18 cellular contexts compared by ENCODE assay signal in the genomic region with DNA sequence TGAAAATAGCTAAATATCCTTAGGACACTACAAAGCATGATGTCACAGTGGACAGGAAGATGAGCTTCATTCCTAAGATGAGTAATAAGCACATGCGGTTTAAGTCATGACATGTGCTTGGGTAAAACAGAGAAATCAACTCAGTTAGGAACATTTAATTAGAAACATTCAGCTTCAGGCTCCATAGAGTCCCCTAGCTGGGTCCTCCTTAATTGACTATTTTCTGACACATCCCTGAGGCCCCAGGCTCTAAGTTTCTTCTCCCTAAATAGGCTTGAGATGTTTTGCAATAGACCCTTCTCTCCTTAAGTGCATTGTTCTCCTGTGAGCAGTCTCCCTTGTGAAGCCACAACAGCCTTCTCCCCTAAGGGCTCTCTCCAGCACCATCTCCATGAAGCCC.
DNase-seq lines count a peak whose midpoint lies in the region; FAIRE-seq and TF ChIP-seq lines count a peak whose summit lies in the region.
"Had no signal": no experiment of that assay in that cellular context is flagged by ENCODE, and none has a peak within 500 bp of the region (broad histone marks: within the 10 kb centered on the region; RNA-seq: fewer than 3 reads in every experiment).

No MANE protein-coding gene starts in this region.

- H3K79me2 ChIP-seq in ACC112 (ENCODE audit: control insufficient read depth, insufficient read depth, low read length, unreplicated experiment) = no peaks in the 10 kb centered on the region
- H3K79me2 ChIP-seq in keratinocyte (ENCODE audit: control insufficient read depth, insufficient read depth, low read length) = no peaks in the 10 kb centered on the region

- no peak overlapping the region for H3K4me3 Mint-ChIP-seq in T-helper 2 cell treated with Interferon-gamma antibody and Interleukin-4, amounts not matched to agents 5 μg/mL and 100 μg/mL, for 36 hours
- H3K4me3 Mint-ChIP-seq: activated T-helper 1 cell treated with anti-CD3 and anti-CD28 coated beads, Interleukin-12 subunit alpha, Interleukin-12 subunit beta, Interleukin-2, Interleukin-4 antibody, amounts not matched to agents 30 ng/mL and 10 ng/mL and 1 ng/mL, durations not matched to agents 14 hours and 24 hours and 36 hours; naive thymus-derived CD4-positive, alpha-beta T cell had no signal

- DNase-seq in HS-5 (ENCODE audit: low read depth) (peak; percentile 82), bronchial epithelial cell (ENCODE audit: low read depth) (peak; percentile 74), keratinocyte (ENCODE audit: low read depth, low spot score) (peak; percentile 46), GM19238 (ENCODE audit: insufficient read length, low spot score) (no peak), NCI-H187 (lab: John Stamatoyannopoulos, UW) (no peak)
- no peak for DNase-seq in T-helper 2 cell treated with Interferon-gamma antibody and Interleukin-4, amounts not matched to agents 5 μg/mL and 100 μg/mL, for 36 hours (ENCODE audit: low spot score)
- DNase-seq in activated CD4-positive, alpha-beta T cell treated with anti-CD3 and anti-CD28 coated beads for 48 hours = no peak
- DNase-seq: activated CD4-positive, alpha-beta T cell treated with anti-CD3 and anti-CD28 coated beads for 4 hours; caudate nucleus; DND-41; KBM-7; naive thymus-derived CD4-positive, alpha-beta T cell; NCI-H2029; NK-92 treated with Interleukin-12 subunit alpha and Interleukin-12 subunit beta, amount 100 ng/mL, for 24 hours; transverse colon had no signal

- TF ChIP-seq CTCF in bronchial epithelial cell (IDR thresholded peaks at IDR 0.05; ENCODE audit: insufficient read depth, low read length, severe bottlenecking) (no peak), keratinocyte (optimal IDR thresholded peaks at IDR 0.05 in 1 of 3, IDR thresholded peaks at IDR 0.05 in 1 of 3, conservative IDR thresholded peaks at IDR 0.05 in 1 of 3; ENCODE audit: extremely low read depth in 1 of 3, insufficient read depth in 2 of 3, low read length in 3 of 3) (no peak)

- dilution Hi-C loops in keratinocyte (cut with MboI; ENCODE audit: extremely low pct_ligation_motif_present, low sequenced_read_pairs) = no loop called here

- no peak for FAIRE-seq in bronchial epithelial cell (lab: Jason Lieb, UNC)
- peak; percentile 84 for FAIRE-seq in keratinocyte (lab: Jason Lieb, UNC)

- H2AFZ ChIP-seq in ACC112 (ENCODE audit: low read length, unreplicated experiment) = peak overlapping the region; percentile 35
- H2AFZ ChIP-seq in keratinocyte (ENCODE audit: control insufficient read depth, low read length) = peak overlapping the region; percentile 31

- H3K36me3 Mint-ChIP-seq in T-helper 2 cell treated with Interferon-gamma antibody and Interleukin-4, amounts not matched to agents 5 μg/mL and 100 μg/mL, for 36 hours (ENCODE audit: low read depth) = no peaks in the 10 kb centered on the region
- H3K36me3 Mint-ChIP-seq: naive thymus-derived CD4-positive, alpha-beta T cell had no signal

- H3K9me3 ChIP-seq in keratinocyte (ENCODE audit: control insufficient read depth, low read depth, low read length) = no peaks in the 10 kb centered on the region
- H3K9me3 ChIP-seq: transverse colon had no signal

- peak overlapping the region; percentile 29 for H3K4me2 ChIP-seq in keratinocyte (ENCODE audit: control insufficient read depth, extremely low read depth, insufficient read depth, low read depth, low read length)

- H3K9ac ChIP-seq in keratinocyte (ENCODE audit: control insufficient read depth, extremely low read depth, insufficient read depth, low read length) = no peak overlapping the region

- peaks cover 3% of the 10 kb centered on the region for H3K9me1 ChIP-seq in keratinocyte (ENCODE audit: control insufficient read depth, extremely low read depth, insufficient read depth, low read length)

- H3K4me1 ChIP-seq in ACC112 (ENCODE audit: control insufficient read depth, insufficient read depth, low read length, unreplicated experiment) (peaks cover 24% of the 10 kb centered on the region), keratinocyte (ENCODE audit: control insufficient read depth, extremely low read depth, insufficient read depth, low read length) (peaks cover 24% of the 10 kb centered on the region)
- H3K4me1 ChIP-seq: transverse colon had no signal

- H3K27ac Mint-ChIP-seq in T-helper 2 cell treated with Interferon-gamma antibody and Interleukin-4, amounts not matched to agents 5 μg/mL and 100 μg/mL, for 36 hours = no peak overlapping the region
- H3K27ac Mint-ChIP-seq: activated T-helper 1 cell treated with anti-CD3 and anti-CD28 coated beads, Interleukin-12 subunit alpha, Interleukin-12 subunit beta, Interleukin-2, Interleukin-4 antibody, amounts not matched to agents 30 ng/mL and 10 ng/mL and 1 ng/mL, durations not matched to agents 14 hours and 24 hours and 36 hours; naive thymus-derived CD4-positive, alpha-beta T cell had no signal

- no peaks in the 10 kb centered on the region for H3K36me3 ChIP-seq in ACC112 (ENCODE audit: insufficient read depth, low read length)
- no peaks in the 10 kb centered on the region for H3K36me3 ChIP-seq in bronchial epithelial cell (ENCODE audit: control insufficient read depth, insufficient read depth, low read length)
- no peaks in the 10 kb centered on the region for H3K36me3 ChIP-seq in keratinocyte (ENCODE audit: control insufficient read depth in 2 of 2, extremely low read depth in 1 of 2, insufficient read depth in 2 of 2, low read length in 2 of 2)
- H3K36me3 ChIP-seq: transverse colon had no signal

- no peak overlapping the region for H3K4me3 ChIP-seq in ACC112 (ENCODE audit: low read depth, low read length)
- H3K4me3 ChIP-seq in bronchial epithelial cell (ENCODE audit: low read depth, low read length) = no peak overlapping the region
- no peak overlapping the region for H3K4me3 ChIP-seq in keratinocyte (ENCODE audit: control insufficient read depth in 2 of 3, extremely low read depth in 1 of 3, insufficient read depth in 2 of 3, low read depth in 1 of 3, low read length in 3 of 3)
- H3K4me3 ChIP-seq: skin epidermis, transverse colon had no signal

- H4K20me1 ChIP-seq in keratinocyte (ENCODE audit: control insufficient read depth, extremely low read depth, insufficient read depth, low read length) = no peaks in the 10 kb centered on the region

- H3K27ac ChIP-seq in ACC112 (ENCODE audit: low read depth, low read length) (peak overlapping the region; percentile 77), keratinocyte (ENCODE audit: control insufficient read depth, insufficient read depth, low read length) (peak overlapping the region; percentile 63)
- H3K27ac ChIP-seq: transverse colon had no signal

- no peaks in the 10 kb centered on the region for H3K4me1 Mint-ChIP-seq in T-helper 2 cell treated with Interferon-gamma antibody and Interleukin-4, amounts not matched to agents 5 μg/mL and 100 μg/mL, for 36 hours (ENCODE audit: low read depth)
- H3K4me1 Mint-ChIP-seq: naive thymus-derived CD4-positive, alpha-beta T cell had no signal

- no peaks in the 10 kb centered on the region for H3K27me3 ChIP-seq in ACC112 (ENCODE audit: insufficient read depth, low read length)
- no peaks in the 10 kb centered on the region for H3K27me3 ChIP-seq in bronchial epithelial cell (ENCODE audit: control insufficient read depth, insufficient read depth, low read length)
- no peaks in the 10 kb centered on the region for H3K27me3 ChIP-seq in keratinocyte (ENCODE audit: control insufficient read depth, extremely low read depth, insufficient read depth, low read length)
- H3K27me3 ChIP-seq: transverse colon had no signal

- no peaks in the 10 kb centered on the region for H3K27me3 Mint-ChIP-seq in T-helper 2 cell treated with Interferon-gamma antibody and Interleukin-4, amounts not matched to agents 5 μg/mL and 100 μg/mL, for 36 hours (ENCODE audit: low read depth)

- no peaks in the 10 kb centered on the region for H3K9me3 Mint-ChIP-seq in T-helper 2 cell treated with Interferon-gamma antibody and Interleukin-4, amounts not matched to agents 5 μg/mL and 100 μg/mL, for 36 hours
- H3K9me3 Mint-ChIP-seq: activated T-helper 1 cell treated with anti-CD3 and anti-CD28 coated beads, Interleukin-12 subunit alpha, Interleukin-12 subunit beta, Interleukin-2, Interleukin-4 antibody, amounts not matched to agents 30 ng/mL and 10 ng/mL and 1 ng/mL, durations not matched to agents 14 hours and 24 hours and 36 hours; naive thymus-derived CD4-positive, alpha-beta T cell had no signal

Comparison
In these comparisons a context has a peak if more than half of its experiments do, and no peak if none do; other contexts are left out.
1. DNase-seq: peak in HS-5 (single experiment), bronchial epithelial cell (single experiment) and keratinocyte (single experiment); none in GM19238 (single experiment), T-helper 2 cell treated with Interferon-gamma antibody and Interleukin-4, amounts not matched to agents 5 μg/mL and 100 μg/mL, for 36 hours (single experiment), activated CD4-positive, alpha-beta T cell treated with anti-CD3 and anti-CD28 coated beads for 48 hours (single experiment) and NCI-H187 (0 of 2).